23 cellular contexts compared by ENCODE assay signal in the genomic region with DNA sequence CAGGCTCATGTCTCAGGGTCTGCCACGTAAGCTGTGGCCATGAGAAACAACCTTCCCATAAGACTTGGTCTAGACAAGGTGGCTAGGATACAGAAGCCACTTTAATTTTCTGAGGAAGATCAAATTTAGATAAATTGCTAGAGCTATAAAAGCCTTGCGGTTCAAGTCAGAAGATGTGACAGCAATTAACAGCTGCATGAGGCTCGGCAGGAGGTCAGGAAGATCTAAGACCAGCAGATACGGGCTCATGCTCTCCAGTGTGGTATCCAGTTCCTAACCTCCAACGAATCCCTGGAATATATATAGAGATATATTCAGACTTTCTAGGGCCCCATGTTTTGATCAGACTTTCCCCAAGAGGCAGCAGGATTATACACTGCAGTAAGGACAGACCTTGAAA.
DNase-seq lines count a peak whose midpoint lies in the region; ATAC-seq and TF ChIP-seq lines count a peak whose summit lies in the region.
"Had no signal": no experiment of that assay in that cellular context is flagged by ENCODE, and none has a peak within 500 bp of the region (broad histone marks: within the 10 kb centered on the region; RNA-seq: fewer than 3 reads in every experiment).

No MANE protein-coding gene starts in this region.

- no peak overlapping the region for H3K18ac ChIP-seq in mesendoderm (ENCODE audit: low read length)

- no peaks in the 10 kb centered on the region for H3K79me2 ChIP-seq in mesendoderm (ENCODE audit: control insufficient read depth, insufficient read depth, low read length)
- H3K79me2 ChIP-seq in smooth muscle cell (ENCODE audit: low read depth): no peaks in the 10 kb centered on the region

- no peak overlapping the region for H3K56ac ChIP-seq in mesendoderm (ENCODE audit: low read length)

- H3K36me3 ChIP-seq in SJCRH30 (no peaks in the 10 kb centered on the region), mesendoderm (ENCODE audit: control insufficient read depth, insufficient read depth, low read length) (no peaks in the 10 kb centered on the region), smooth muscle cell (ENCODE audit: low read depth) (no peaks in the 10 kb centered on the region)
- H3K36me3 ChIP-seq in naive thymus-derived CD4-positive, alpha-beta T cell (ENCODE audit: control insufficient read depth in 2 of 3, insufficient read depth in 3 of 3, low read length in 3 of 3): no peaks in the 10 kb centered on the region
- H3K36me3 ChIP-seq: BE2C; BLaER1 treated with 17β-estradiol and CSF1 and Interleukin-3, amounts not matched to agents 10 nM and 100 nM had no signal

- H2BK15ac ChIP-seq in mesendoderm (replicated peaks; ENCODE audit: low read depth): no peak overlapping the region

- no peaks in the 10 kb centered on the region for H3K79me1 ChIP-seq in mesendoderm (ENCODE audit: low read length)

- H2BK5ac ChIP-seq in mesendoderm (ENCODE audit: low read length): no peak overlapping the region

- H3K9ac ChIP-seq in mesendoderm (ENCODE audit: low read length) (no peak overlapping the region), smooth muscle cell (ENCODE audit: low read depth) (no peak overlapping the region)
- H3K9ac ChIP-seq: BLaER1 treated with 17β-estradiol and CSF1 and Interleukin-3, amounts not matched to agents 10 nM and 100 nM; GM23248 had no signal

- no CpG with 5 or more reads among the region's 5 CpGs for WGBS in mesendoderm (ENCODE audit: extremely low coverage, insufficient coverage, low lambda C conversion rate)
- WGBS in smooth muscle cell (ENCODE audit: low lambda C conversion rate): 44% methylated on average over 5 of the region's 5 CpGs

- TF ChIP-seq CTCF in smooth muscle cell (IDR thresholded peaks at IDR 0.05; ENCODE audit: borderline replicate concordance, insufficient read depth, poor library complexity, severe bottlenecking): no peak
- no peak for TF ChIP-seq CTCF in CD4-positive, alpha-beta T cell (IDR thresholded peaks at IDR 0.05)

- H3K27ac ChIP-seq in SJCRH30: no peak overlapping the region; the same call in 1 of the 2 replicates
- H3K27ac ChIP-seq in mesendoderm (ENCODE audit: low read depth, low read length): no peak overlapping the region
- peak overlapping the region; percentile 14 for H3K27ac ChIP-seq in smooth muscle cell (ENCODE audit: low read depth)
- no peak overlapping the region for H3K27ac ChIP-seq in caudate nucleus (ENCODE audit: low read depth, low read length)
- no peak overlapping the region for H3K27ac ChIP-seq in naive thymus-derived CD4-positive, alpha-beta T cell (ENCODE audit: low read depth, low read length)
- no peak overlapping the region for H3K27ac ChIP-seq in CD4-positive, alpha-beta T cell (ENCODE audit: low read depth, low read length)
- H3K27ac ChIP-seq: BLaER1 treated with 17β-estradiol and CSF1 and Interleukin-3, amounts not matched to agents 10 nM and 100 nM; GM23248 had no signal

- H3K27me3 Mint-ChIP-seq in naive thymus-derived CD4-positive, alpha-beta T cell: peaks cover 0 to 4% (median 0%) of the 10 kb centered on the region in 5 donors
- no peaks in the 10 kb centered on the region for H3K27me3 Mint-ChIP-seq in CD4-positive, alpha-beta T cell
- H3K27me3 Mint-ChIP-seq: CD4-positive, alpha-beta memory T cell had no signal

- no peaks in the 10 kb centered on the region for H4K20me1 ChIP-seq in smooth muscle cell (ENCODE audit: low read depth)
- H4K20me1 ChIP-seq: BLaER1 treated with 17β-estradiol and CSF1 and Interleukin-3, amounts not matched to agents 10 nM and 100 nM had no signal

- no peak overlapping the region for H4K8ac ChIP-seq in mesendoderm (ENCODE audit: low read depth, low read length)

- peaks cover 24% of the 10 kb centered on the region for H3K4me1 ChIP-seq in SJCRH30
- H3K4me1 ChIP-seq in mesendoderm (ENCODE audit: control insufficient read depth, low read depth, low read length): peaks cover 2% of the 10 kb centered on the region
- H3K4me1 ChIP-seq in smooth muscle cell (ENCODE audit: low read depth): no peaks in the 10 kb centered on the region
- no peaks in the 10 kb centered on the region for H3K4me1 ChIP-seq in naive thymus-derived CD4-positive, alpha-beta T cell (ENCODE audit: control insufficient read depth in 2 of 2, insufficient read depth in 2 of 2, low read length in 2 of 2)
- H3K4me1 ChIP-seq: BE2C had no signal

- ATAC-seq in naive thymus-derived CD4-positive, alpha-beta T cell: no peak
- ATAC-seq in CD4-positive, alpha-beta T cell (ENCODE audit: poor library complexity): no peak
- ATAC-seq: HCT116 had no signal

- no peaks in the 10 kb centered on the region for H3K4me1 Mint-ChIP-seq in naive thymus-derived CD4-positive, alpha-beta T cell
- no peaks in the 10 kb centered on the region for H3K4me1 Mint-ChIP-seq in CD4-positive, alpha-beta T cell (ENCODE audit: low read depth)
- H3K4me1 Mint-ChIP-seq: CD14-positive monocyte; CD4-positive, alpha-beta memory T cell had no signal

- H2AFZ ChIP-seq in smooth muscle cell (ENCODE audit: low read depth): peak overlapping the region; percentile 4
- H2AFZ ChIP-seq: GM23248 had no signal

- no peak overlapping the region for H2BK120ac ChIP-seq in mesendoderm (ENCODE audit: low read depth, low read length)

- H3K27ac Mint-ChIP-seq in naive thymus-derived CD4-positive, alpha-beta T cell: no peak overlapping the region
- H3K27ac Mint-ChIP-seq in CD4-positive, alpha-beta T cell: no peak overlapping the region
- H3K27ac Mint-ChIP-seq: CD14-positive monocyte; CD4-positive, alpha-beta memory T cell; HFFc6 had no signal

- H3K36me3 Mint-ChIP-seq in naive thymus-derived CD4-positive, alpha-beta T cell: no peaks in the 10 kb centered on the region
- H3K36me3 Mint-ChIP-seq in CD4-positive, alpha-beta T cell (ENCODE audit: low read depth): no peaks in the 10 kb centered on the region
- H3K36me3 Mint-ChIP-seq: CD14-positive monocyte; CD4-positive, alpha-beta memory T cell had no signal

- H3K27me3 ChIP-seq in SJCRH30 (no peaks in the 10 kb centered on the region), mesendoderm (ENCODE audit: insufficient read depth, low read length, poor library complexity) (no peaks in the 10 kb centered on the region), smooth muscle cell (ENCODE audit: low read depth) (no peaks in the 10 kb centered on the region)
- H3K27me3 ChIP-seq in naive thymus-derived CD4-positive, alpha-beta T cell (ENCODE audit: control insufficient read depth in 2 of 2, insufficient read depth in 2 of 2, low read length in 2 of 2): no peaks in the 10 kb centered on the region
- no peaks in the 10 kb centered on the region for H3K27me3 ChIP-seq in CD4-positive, alpha-beta T cell (ENCODE audit: control insufficient read depth, insufficient read depth, low read length)
- H3K27me3 ChIP-seq: BE2C; BLaER1 treated with 17β-estradiol and CSF1 and Interleukin-3, amounts not matched to agents 10 nM and 100 nM had no signal

- no peak overlapping the region for H3K4me3 Mint-ChIP-seq in naive thymus-derived CD4-positive, alpha-beta T cell
- H3K4me3 Mint-ChIP-seq in CD4-positive, alpha-beta T cell: no peak overlapping the region
- H3K4me3 Mint-ChIP-seq: CD14-positive monocyte; CD4-positive, alpha-beta memory T cell; HFFc6 had no signal

- no peaks in the 10 kb centered on the region for H3F3A ChIP-seq in smooth muscle cell (ENCODE audit: low read depth)

- CTCF ChIA-PET in naive thymus-derived CD4-positive, alpha-beta T cell (lab: Charles Lee): no interaction called here
- CTCF ChIA-PET in CD4-positive, alpha-beta T cell (lab: Charles Lee): no interaction called here

- H4K5ac ChIP-seq in mesendoderm (ENCODE audit: low read length): no peak overlapping the region

- DNase-seq in LHCN-M2 (ENCODE audit: low read depth): peak; percentile 77
- peak; percentile 51 to 69 for DNase-seq in SJCRH30
- DNase-seq in mesendoderm: peak; percentile 50
- DNase-seq in smooth muscle cell (lab: John Stamatoyannopoulos, UW; ENCODE audit: unreplicated experiment): no peak
- DNase-seq in caudate nucleus (lab: John Stamatoyannopoulos, UW): no peak
- DNase-seq in naive thymus-derived CD4-positive, alpha-beta T cell: no peak
- DNase-seq in RPMI8226: no peak
- no peak for DNase-seq in CD4-positive, alpha-beta T cell
- DNase-seq: ACHN; AML-193; BE2C; Calu3; CD4-positive, alpha-beta memory T cell; COR-L47; DMS53; DMS79 treated with DMSO at 0.1 percent for 48 hours; GF-D8; GM23248; H7; HFFc6 had no signal

- no peak overlapping the region for H3K4me3 ChIP-seq in SJCRH30
- H3K4me3 ChIP-seq in mesendoderm (ENCODE audit: low read length): no peak overlapping the region
- H3K4me3 ChIP-seq in smooth muscle cell: no peak overlapping the region
- H3K4me3 ChIP-seq in naive thymus-derived CD4-positive, alpha-beta T cell (ENCODE audit: low read length): no peak overlapping the region
- H3K4me3 ChIP-seq: BLaER1 treated with 17β-estradiol and CSF1 and Interleukin-3, amounts not matched to agents 10 nM and 100 nM; GM23248 had no signal

- H3K23ac ChIP-seq in mesendoderm (ENCODE audit: low read length): no peak overlapping the region

- no peak overlapping the region for H2AK5ac ChIP-seq in mesendoderm (ENCODE audit: low read length)

- no peak overlapping the region for H3K4ac ChIP-seq in mesendoderm (ENCODE audit: low read depth, low read length)

- peaks cover 0 to 5% (median 0%) of the 10 kb centered on the region in 11 donors for H3K9me3 Mint-ChIP-seq in naive thymus-derived CD4-positive, alpha-beta T cell
- no peaks in the 10 kb centered on the region for H3K9me3 Mint-ChIP-seq in CD4-positive, alpha-beta T cell
- H3K9me3 Mint-ChIP-seq: HFFc6 had no signal

- POLR2A ChIA-PET in naive thymus-derived CD4-positive, alpha-beta T cell (lab: Charles Lee): no interaction called here
- POLR2A ChIA-PET in CD4-positive, alpha-beta T cell (lab: Charles Lee): no interaction called here

- H3K9me3 ChIP-seq in SJCRH30 (replicated peaks) (0 out of 2 replicates have a peak, but pooled peaks cover 3% of the 10 kb centered on the region), smooth muscle cell (replicated peaks; ENCODE audit: low read depth) (no peaks in the 10 kb centered on the region)
- H3K9me3 ChIP-seq in naive thymus-derived CD4-positive, alpha-beta T cell (ENCODE audit: control insufficient read depth in 2 of 3, low read length in 3 of 3): no peaks in the 10 kb centered on the region
- H3K9me3 ChIP-seq in CD4-positive, alpha-beta T cell (ENCODE audit: control insufficient read depth, low read length): no peaks in the 10 kb centered on the region
- H3K9me3 ChIP-seq: BE2C had no signal

- intact Hi-C loops in naive thymus-derived CD4-positive, alpha-beta T cell (cut with micrococcal nuclease): no loop called here
- intact Hi-C loops in CD4-positive, alpha-beta T cell (cut with DNase I, micrococcal nuclease): no loop called here

- H3K4me2 ChIP-seq in mesendoderm (ENCODE audit: low read length): no peak overlapping the region
- no peak overlapping the region for H3K4me2 ChIP-seq in smooth muscle cell
- H3K4me2 ChIP-seq: BLaER1 treated with 17β-estradiol and CSF1 and Interleukin-3, amounts not matched to agents 10 nM and 100 nM had no signal

Comparison
In these comparisons a context has a peak if more than half of its experiments do, and no peak if none do; other contexts are left out.
1. DNase-seq: peak in LHCN-M2 (single experiment), SJCRH30 (2 of 2) and mesendoderm (single experiment); none in smooth muscle cell (single experiment), caudate nucleus (0 of 61), naive thymus-derived CD4-positive, alpha-beta T cell (0 of 9), RPMI8226 (single experiment) and CD4-positive, alpha-beta T cell (0 of 10).